In genomic region chr4:139593091-139593564, GRCh38 we compare ENCODE assay signal across 11 cellular contexts. TPM values are rescaled to one million over a fixed set of nuclear protein-coding genes. Genes with fewer than 3 reads are reported as not detected.
DNase-seq lines count a peak whose midpoint lies in the region; ATAC-seq and TF ChIP-seq lines count a peak whose summit lies in the region.
"Had no signal": no experiment of that assay in that cellular context is flagged by ENCODE, and none has a peak within 500 bp of the region (broad histone marks: within the 10 kb centered on the region; RNA-seq: fewer than 3 reads in every experiment).

No MANE protein-coding gene starts in this region.

- no peak overlapping the region for H3K14ac ChIP-seq in trophoblast cell (ENCODE audit: low read length)

- H3K27ac Mint-ChIP-seq in natural killer cell, result no peak overlapping the region
- H3K27ac Mint-ChIP-seq: activated T-cell treated with anti-CD3 and anti-CD28 coated beads, Interleukin-2, amount 50 U/mL, for 72 hours had no signal

- peaks cover 15 to 38% of the 10 kb centered on the region in 2 donors for H3K27me3 Mint-ChIP-seq in natural killer cell (ENCODE audit: low read depth in 2 of 2)

- no peaks in the 10 kb centered on the region for H3K27me3 ChIP-seq in trophoblast cell (ENCODE audit: insufficient read depth, low read length)
- H3K27me3 ChIP-seq: sigmoid colon had no signal

- H3K27ac ChIP-seq in trophoblast cell (ENCODE audit: low read depth, low read length), result no peak overlapping the region
- H3K27ac ChIP-seq: sigmoid colon had no signal

- no peak overlapping the region for H4K8ac ChIP-seq in trophoblast cell (ENCODE audit: low read depth, low read length)

- no peak overlapping the region for H2BK5ac ChIP-seq in trophoblast cell (ENCODE audit: low read depth, low read length, poor library complexity)

- no CpG with 5 or more reads among the region's 4 CpGs for WGBS in trophoblast cell (ENCODE audit: extremely low coverage, insufficient coverage, insufficient read length)

- no peak overlapping the region for H3K4me2 ChIP-seq in trophoblast cell (ENCODE audit: low read length)

- H3K9me3 ChIP-seq in trophoblast cell (ENCODE audit: insufficient read depth, low read depth, low read length), result no peaks in the 10 kb centered on the region
- H3K9me3 ChIP-seq: sigmoid colon had no signal

- no peak for TF ChIP-seq CTCF in fibroblast of villous mesenchyme (IDR thresholded peaks at IDR 0.05; ENCODE audit: insufficient read depth, low read depth, low read length)
- no peak for TF ChIP-seq CTCF in natural killer cell (IDR thresholded peaks at IDR 0.05)

- H3K9ac ChIP-seq in trophoblast cell (ENCODE audit: low read length), result no peak overlapping the region

- no peak overlapping the region for H2BK120ac ChIP-seq in trophoblast cell (ENCODE audit: insufficient read depth, low read length, poor library complexity)

- H3K4ac ChIP-seq in trophoblast cell (ENCODE audit: low read depth, low read length), result no peak overlapping the region

- no peak overlapping the region for H3K18ac ChIP-seq in trophoblast cell (ENCODE audit: low read length)

- no peak overlapping the region for H3K4me3 Mint-ChIP-seq in natural killer cell
- H3K4me3 Mint-ChIP-seq: activated T-cell treated with anti-CD3 and anti-CD28 coated beads, Interleukin-2, amount 50 U/mL, for 72 hours had no signal

- peaks cover 7 to 11% of the 10 kb centered on the region in 2 experiments for H3K4me1 ChIP-seq in trophoblast cell (ENCODE audit: control insufficient read depth in 1 of 2, insufficient read depth in 2 of 2, low read length in 2 of 2)
- H3K4me1 ChIP-seq: sigmoid colon had no signal

- H3K9me3 Mint-ChIP-seq in natural killer cell, result no peaks in the 10 kb centered on the region

- no peak overlapping the region for H2BK12ac ChIP-seq in trophoblast cell (ENCODE audit: low read length)

- no peaks in the 10 kb centered on the region for H3K4me1 Mint-ChIP-seq in natural killer cell

- intact Hi-C loops in natural killer cell (cut with micrococcal nuclease), result no loop called here

- no peak overlapping the region for H4K91ac ChIP-seq in trophoblast cell (ENCODE audit: low read depth, low read length)

- no peak for ATAC-seq in natural killer cell
- ATAC-seq: activated T-cell treated with anti-CD3 and anti-CD28 coated beads, Interleukin-2, amount 50 U/mL, for 72 hours had no signal

- DNase-seq in ELF-1 (ENCODE audit: low read depth, low spot score), result peak; percentile 56
- DNase-seq in OCI-M1 (lab: John Stamatoyannopoulos, UW), result peak; percentile 33
- DNase-seq in fibroblast of villous mesenchyme (ENCODE audit: low read depth), result peak; percentile 48
- DNase-seq in trophoblast cell, result peak; percentile 62 to 90
- DNase-seq in cerebellar nuclear complex (lab: John Stamatoyannopoulos, UW), result no peak
- no peak for DNase-seq in cortex of kidney (lab: John Stamatoyannopoulos, UW)
- no peak for DNase-seq in natural killer cell
- no peak for DNase-seq in C1 segment of cervical spinal cord (lab: John Stamatoyannopoulos, UW)
- DNase-seq: activated CD4-positive, alpha-beta T cell treated with anti-CD3 and anti-CD28 coated beads for 1 hour; activated T-cell treated with anti-CD3 and anti-CD28 coated beads, Interleukin-2, amount 50 U/mL, for 72 hours; sigmoid colon had no signal

- no peak overlapping the region for H2AK5ac ChIP-seq in trophoblast cell (ENCODE audit: low read length)

- H4K12ac ChIP-seq in trophoblast cell (ENCODE audit: low read depth, low read length), result no peak overlapping the region

- H3K79me1 ChIP-seq in trophoblast cell (ENCODE audit: low read length), result no peaks in the 10 kb centered on the region

- no peaks in the 10 kb centered on the region for H3K79me2 ChIP-seq in trophoblast cell (ENCODE audit: control insufficient read depth, insufficient read depth, low read length, poor library complexity)

- no peaks in the 10 kb centered on the region for H3K36me3 ChIP-seq in trophoblast cell (ENCODE audit: control insufficient read depth in 1 of 2, insufficient read depth in 2 of 2, low read length in 2 of 2)
- H3K36me3 ChIP-seq: sigmoid colon had no signal

- H3K23ac ChIP-seq in trophoblast cell (ENCODE audit: low read length), result no peak overlapping the region

- no peak overlapping the region for H2AFZ ChIP-seq in trophoblast cell (ENCODE audit: insufficient read depth, low read length, poor library complexity)

- H3K4me3 ChIP-seq in fibroblast of villous mesenchyme (ENCODE audit: low read depth, low read length), result no peak overlapping the region
- H3K4me3 ChIP-seq in trophoblast cell (ENCODE audit: low read depth, low read length), result no peak overlapping the region
- H3K4me3 ChIP-seq: sigmoid colon had no signal

- no peaks in the 10 kb centered on the region for H3K36me3 Mint-ChIP-seq in natural killer cell

RNA-seq across cellular contexts. Expression of gene SETD7, which starts 37.1 kb away (rescaled TPM):
- total RNA-seq in fibroblast of villous mesenchyme (74.4 and 107 TPM in 2 replicates), natural killer cell (1 to 10 TPM; 2.6 to 4.1 (median 3.3) TPM)
- 11.2 TPM in 2 replicates for polyA plus RNA-seq in trophoblast cell (2013)

Comparison
In these comparisons a context has a peak if more than half of its experiments do, and no peak if none do; other contexts are left out.
1. DNase-seq: peak in ELF-1 (single experiment), OCI-M1 (single experiment), fibroblast of villous mesenchyme (single experiment) and trophoblast cell (2 of 2); none in cerebellar nuclear complex (0 of 2), cortex of kidney (single experiment), natural killer cell (single experiment) and C1 segment of cervical spinal cord (0 of 14).
2. RNA of gene SETD7, which starts 37.1 kb away (total RNA-seq): 74.4 to 107 TPM in fibroblast of villous mesenchyme; 2.6 to 4.1 TPM in natural killer cell; every median in the first group is over 10 times any median in the second.